Comparison of ENCODE assay signal across 2 cellular contexts in genomic region chr16:2966803-2967184, GRCh38.
TF ChIP-seq lines count a peak whose summit lies in the region.

No MANE protein-coding gene starts in this region.

TF ChIP-seq in K562, 482 proteins besides CTCF, POLR2A, EP300 and RAD21:
- TF ChIP-seq CEBPB (tag; IDR thresholded peaks at IDR 0.05), result no peak
- TF ChIP-seq ZNF75A (CRISPR knock-in tag; IDR thresholded peaks at IDR 0.05), result no peak
- TF ChIP-seq, protein P1, sequence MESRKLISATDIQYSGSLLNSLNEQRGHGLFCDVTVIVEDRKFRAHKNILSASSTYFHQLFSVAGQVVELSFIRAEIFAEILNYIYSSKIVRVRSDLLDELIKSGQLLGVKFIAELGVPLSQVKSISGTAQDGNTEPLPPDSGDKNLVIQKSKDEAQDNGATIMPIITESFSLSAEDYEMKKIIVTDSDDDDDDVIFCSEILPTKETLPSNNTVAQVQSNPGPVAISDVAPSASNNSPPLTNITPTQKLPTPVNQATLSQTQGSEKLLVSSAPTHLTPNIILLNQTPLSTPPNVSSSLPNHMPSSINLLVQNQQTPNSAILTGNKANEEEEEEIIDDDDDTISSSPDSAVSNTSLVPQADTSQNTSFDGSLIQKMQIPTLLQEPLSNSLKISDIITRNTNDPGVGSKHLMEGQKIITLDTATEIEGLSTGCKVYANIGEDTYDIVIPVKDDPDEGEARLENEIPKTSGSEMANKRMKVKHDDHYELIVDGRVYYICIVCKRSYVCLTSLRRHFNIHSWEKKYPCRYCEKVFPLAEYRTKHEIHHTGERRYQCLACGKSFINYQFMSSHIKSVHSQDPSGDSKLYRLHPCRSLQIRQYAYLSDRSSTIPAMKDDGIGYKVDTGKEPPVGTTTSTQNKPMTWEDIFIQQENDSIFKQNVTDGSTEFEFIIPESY (CRISPR knock-in tag; IDR thresholded peaks at IDR 0.05), result peak; percentile 54; the same call in 1 of the 2 replicates
TF ChIP-seq in K562: peak in this region for 1.

TF ChIP-seq in SK-N-SH, 30 proteins besides CTCF, POLR2A, EP300 and RAD21:
- TF ChIP-seq GATA2 (CRISPR knock-in tag; IDR thresholded peaks at IDR 0.05) (no peak), EZH2phosphoT487 (IDR thresholded peaks at IDR 0.05; ENCODE audit: borderline replicate concordance, low read depth) (no peak), FOSL2 (IDR thresholded peaks at IDR 0.05; ENCODE audit: borderline replicate concordance, low read depth) (no peak), TCF12 (IDR thresholded peaks at IDR 0.05) (no peak), RXRA (IDR thresholded peaks at IDR 0.05; ENCODE audit: borderline replicate concordance, low read depth) (no peak), PBX3 (IDR thresholded peaks at IDR 0.05) (no peak), JUND (IDR thresholded peaks at IDR 0.05) (no peak), MXI1 (IDR thresholded peaks at IDR 0.05; ENCODE audit: low read depth, low read length) (no peak), POLR2AphosphoS5 (IDR thresholded peaks at IDR 0.05; ENCODE audit: low read depth, low read length) (no peak), NRF1 (IDR thresholded peaks at IDR 0.05; ENCODE audit: low read depth, low read length) (no peak), SMC3 (IDR thresholded peaks at IDR 0.05; ENCODE audit: low read depth, low read length) (no peak), YY1 (IDR thresholded peaks at IDR 0.05; ENCODE audit: low read depth) (no peak)
- TF ChIP-seq, protein P2, sequence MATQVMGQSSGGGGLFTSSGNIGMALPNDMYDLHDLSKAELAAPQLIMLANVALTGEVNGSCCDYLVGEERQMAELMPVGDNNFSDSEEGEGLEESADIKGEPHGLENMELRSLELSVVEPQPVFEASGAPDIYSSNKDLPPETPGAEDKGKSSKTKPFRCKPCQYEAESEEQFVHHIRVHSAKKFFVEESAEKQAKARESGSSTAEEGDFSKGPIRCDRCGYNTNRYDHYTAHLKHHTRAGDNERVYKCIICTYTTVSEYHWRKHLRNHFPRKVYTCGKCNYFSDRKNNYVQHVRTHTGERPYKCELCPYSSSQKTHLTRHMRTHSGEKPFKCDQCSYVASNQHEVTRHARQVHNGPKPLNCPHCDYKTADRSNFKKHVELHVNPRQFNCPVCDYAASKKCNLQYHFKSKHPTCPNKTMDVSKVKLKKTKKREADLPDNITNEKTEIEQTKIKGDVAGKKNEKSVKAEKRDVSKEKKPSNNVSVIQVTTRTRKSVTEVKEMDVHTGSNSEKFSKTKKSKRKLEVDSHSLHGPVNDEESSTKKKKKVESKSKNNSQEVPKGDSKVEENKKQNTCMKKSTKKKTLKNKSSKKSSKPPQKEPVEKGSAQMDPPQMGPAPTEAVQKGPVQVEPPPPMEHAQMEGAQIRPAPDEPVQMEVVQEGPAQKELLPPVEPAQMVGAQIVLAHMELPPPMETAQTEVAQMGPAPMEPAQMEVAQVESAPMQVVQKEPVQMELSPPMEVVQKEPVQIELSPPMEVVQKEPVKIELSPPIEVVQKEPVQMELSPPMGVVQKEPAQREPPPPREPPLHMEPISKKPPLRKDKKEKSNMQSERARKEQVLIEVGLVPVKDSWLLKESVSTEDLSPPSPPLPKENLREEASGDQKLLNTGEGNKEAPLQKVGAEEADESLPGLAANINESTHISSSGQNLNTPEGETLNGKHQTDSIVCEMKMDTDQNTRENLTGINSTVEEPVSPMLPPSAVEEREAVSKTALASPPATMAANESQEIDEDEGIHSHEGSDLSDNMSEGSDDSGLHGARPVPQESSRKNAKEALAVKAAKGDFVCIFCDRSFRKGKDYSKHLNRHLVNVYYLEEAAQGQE (IDR thresholded peaks at IDR 0.05; ENCODE audit: low read depth, low read length), result no peak
- TF ChIP-seq, protein P3, sequence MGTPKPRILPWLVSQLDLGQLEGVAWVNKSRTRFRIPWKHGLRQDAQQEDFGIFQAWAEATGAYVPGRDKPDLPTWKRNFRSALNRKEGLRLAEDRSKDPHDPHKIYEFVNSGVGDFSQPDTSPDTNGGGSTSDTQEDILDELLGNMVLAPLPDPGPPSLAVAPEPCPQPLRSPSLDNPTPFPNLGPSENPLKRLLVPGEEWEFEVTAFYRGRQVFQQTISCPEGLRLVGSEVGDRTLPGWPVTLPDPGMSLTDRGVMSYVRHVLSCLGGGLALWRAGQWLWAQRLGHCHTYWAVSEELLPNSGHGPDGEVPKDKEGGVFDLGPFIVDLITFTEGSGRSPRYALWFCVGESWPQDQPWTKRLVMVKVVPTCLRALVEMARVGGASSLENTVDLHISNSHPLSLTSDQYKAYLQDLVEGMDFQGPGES (IDR thresholded peaks at IDR 0.05; ENCODE audit: low read depth, low read length), result no peak
